In genomic region chr13:85386424-85386823, GRCh38 we compare ENCODE assay signal across 16 cellular contexts.
DNase-seq lines count a peak whose midpoint lies in the region; ATAC-seq, FAIRE-seq and TF ChIP-seq lines count a peak whose summit lies in the region.
"Had no signal": no experiment of that assay in that cellular context is flagged by ENCODE, and none has a peak within 500 bp of the region (broad histone marks: within the 10 kb centered on the region; RNA-seq: fewer than 3 reads in every experiment).

No MANE protein-coding gene starts in this region.

- H3K4ac ChIP-seq in H1 (replicated peaks; ENCODE audit: insufficient read length, low read depth, low read length), result no peak overlapping the region

- H3K27me3 ChIP-seq in cardiac muscle cell, result no peaks in the 10 kb centered on the region
- H3K27me3 ChIP-seq in right atrium auricular region, result no peaks in the 10 kb centered on the region
- H3K27me3 ChIP-seq in OCI-LY1 (ENCODE audit: insufficient read depth, low read length), result no peaks in the 10 kb centered on the region
- H3K27me3 ChIP-seq in H1 (replicated peaks in 1 of 4; ENCODE audit: control insufficient read depth in 3 of 4, extremely low read depth in 1 of 4, insufficient read depth in 3 of 4, low read length in 3 of 4), result no peaks in the 10 kb centered on the region
- H3K27me3 ChIP-seq: transverse colon had no signal

- no peak overlapping the region for H3K56ac ChIP-seq in H1 (replicated peaks; ENCODE audit: insufficient read length, low read depth, low read length)

- H3F3A ChIP-seq in OCI-LY1 (ENCODE audit: insufficient read depth, low read length), result no peaks in the 10 kb centered on the region

- no peak for TF ChIP-seq EP300 in H1 (IDR thresholded peaks at IDR 0.05; ENCODE audit: borderline replicate concordance in 1 of 2, low read depth in 2 of 2, low read length in 2 of 2)

- H2BK20ac ChIP-seq in H1 (ENCODE audit: low read length), result no peak overlapping the region

- peak overlapping the region; percentile 38 for H3K9ac ChIP-seq in OCI-LY1 (ENCODE audit: low read length)
- no peak overlapping the region for H3K9ac ChIP-seq in H1 (replicated peaks in 1 of 4; ENCODE audit: extremely low read depth in 1 of 4, low read depth in 3 of 4, low read length in 3 of 4)

- H3K36me3 ChIP-seq in cardiac muscle cell (no peaks in the 10 kb centered on the region), right atrium auricular region (no peaks in the 10 kb centered on the region), OCI-LY1 (ENCODE audit: insufficient read depth, low read length) (no peaks in the 10 kb centered on the region), H1 (ENCODE audit: control insufficient read depth in 2 of 4, insufficient read depth in 4 of 4, low read length in 3 of 4) (no peaks in the 10 kb centered on the region)
- H3K36me3 ChIP-seq: transverse colon had no signal

- FAIRE-seq in H1 (lab: Jason Lieb, UNC), result no peak
- FAIRE-seq: A204.1, GM12891 had no signal

- no peak overlapping the region for H2BK120ac ChIP-seq in H1 (replicated peaks; ENCODE audit: low read depth, low read length)

- H3K27ac ChIP-seq in cardiac muscle cell, result no peak overlapping the region
- H3K27ac ChIP-seq in right atrium auricular region, result no peak overlapping the region
- peak overlapping the region; percentile 89 for H3K27ac ChIP-seq in OCI-LY1 (ENCODE audit: low read depth, low read length, poor library complexity, severe bottlenecking)
- H3K27ac ChIP-seq in H1 (ENCODE audit: low read depth, low read length), result no peak overlapping the region
- no peak overlapping the region for H3K27ac ChIP-seq in substantia nigra (ENCODE audit: low read depth, low read length, poor library complexity, severe bottlenecking)
- H3K27ac ChIP-seq: transverse colon had no signal

- H4K91ac ChIP-seq in H1 (replicated peaks; ENCODE audit: insufficient read length, low read length), result no peak overlapping the region

- H3K14ac ChIP-seq in H1 (ENCODE audit: insufficient read length), result no peak overlapping the region

- no peaks in the 10 kb centered on the region for H3K9me2 ChIP-seq in OCI-LY1 (ENCODE audit: low read depth, low read length)

- no peak overlapping the region for H2AK5ac ChIP-seq in H1 (ENCODE audit: low read depth, low read length)

- TF ChIP-seq POLR2A in H1 (IDR thresholded peaks at IDR 0.05; ENCODE audit: control extremely low read depth in 1 of 2, low read depth in 2 of 2, low read length in 2 of 2), result no peak

- H2BK15ac ChIP-seq in H1 (ENCODE audit: low read length), result no peak overlapping the region

- no peak overlapping the region for H2BK12ac ChIP-seq in H1 (ENCODE audit: low read depth, low read length)

- H4K5ac ChIP-seq in H1 (ENCODE audit: insufficient read length, low read depth, low read length), result no peak overlapping the region

- H3K4me2 ChIP-seq in OCI-LY1 (ENCODE audit: low read length), result peak overlapping the region; percentile 52
- no peak overlapping the region for H3K4me2 ChIP-seq in H1 (ENCODE audit: insufficient read depth in 1 of 2, low read depth in 2 of 2, low read length in 2 of 2)

- DNase-seq in cardiac muscle cell (ENCODE audit: low read depth in 1 of 2, low spot score in 1 of 2) (peak; percentile 5 to 8), right atrium auricular region (ENCODE audit: low spot score) (no peak), H1 (ENCODE audit: low read depth in 1 of 2, low spot score in 2 of 2) (no peak), amniotic stem cell (lab: John Stamatoyannopoulos, UW) (no peak), substantia nigra (lab: John Stamatoyannopoulos, UW) (no peak)
- DNase-seq: activated CD4-positive, alpha-beta memory T cell treated with anti-CD3 and anti-CD28 coated beads for 36 hours; activated effector memory CD4-positive, alpha-beta T cell treated with Interleukin-2 at 50 U/mL for 16 hours; DND-41; head of caudate nucleus; left ventricle myocardium superior; transverse colon had no signal

- no peak overlapping the region for H3K4me3 ChIP-seq in cardiac muscle cell
- no peak overlapping the region for H3K4me3 ChIP-seq in right atrium auricular region
- H3K4me3 ChIP-seq in OCI-LY1 (ENCODE audit: low read depth, low read length, poor library complexity, severe bottlenecking), result peak overlapping the region; percentile 16
- no peak overlapping the region for H3K4me3 ChIP-seq in H1 (ENCODE audit: extremely low read depth in 1 of 4, insufficient read depth in 2 of 4, low read depth in 3 of 4, low read length in 4 of 4)
- H3K4me3 ChIP-seq: transverse colon had no signal

- no peaks in the 10 kb centered on the region for H3K79me1 ChIP-seq in H1 (ENCODE audit: low read depth, low read length)

- H2BK5ac ChIP-seq in H1 (ENCODE audit: low read depth, low read length), result no peak overlapping the region

- H3K18ac ChIP-seq in H1 (ENCODE audit: extremely low read depth, low read length), result no peak overlapping the region

- TF ChIP-seq CTCF in cardiac muscle cell (IDR thresholded peaks at IDR 0.05; ENCODE audit: low read depth, low read length) (no peak), right atrium auricular region (IDR thresholded peaks at IDR 0.05) (no peak), OCI-LY1 (IDR thresholded peaks at IDR 0.05; ENCODE audit: low read length) (no peak), H1 (IDR thresholded peaks at IDR 0.05; ENCODE audit: control extremely low read depth in 1 of 3, insufficient read depth in 1 of 3, low read depth in 1 of 3, low read length in 3 of 3) (no peak)

- H2AFZ ChIP-seq in OCI-LY1 (ENCODE audit: low read length), result 0 out of 2 replicates have a peak overlapping the region, but pooled peaks have one; percentile 9
- peak overlapping the region; percentile 63; the same call in 1 of the 2 replicates for H2AFZ ChIP-seq in H1 (ENCODE audit: low read length)

- H4K20me1 ChIP-seq in OCI-LY1 (ENCODE audit: insufficient read depth, low read length) (no peaks in the 10 kb centered on the region), H1 (replicated peaks in 1 of 2; ENCODE audit: control insufficient read depth in 1 of 2, insufficient read depth in 2 of 2, low read length in 2 of 2) (no peaks in the 10 kb centered on the region)

- no peak for ATAC-seq in HG03135 (IDR thresholded peaks at IDR 0.05; ENCODE audit: unreplicated experiment)
- no peak for ATAC-seq in HG02970 (IDR thresholded peaks at IDR 0.05; ENCODE audit: low FRiP score, unreplicated experiment)
- ATAC-seq: left ventricle myocardium superior had no signal

- WGBS in H1 (ENCODE audit: extremely low coverage in 1 of 2, insufficient coverage in 1 of 2, insufficient read length in 1 of 2, insufficient replicate concordance in 2 of 2, low coverage in 1 of 2, low lambda C conversion rate in 2 of 2, missing lambda C conversion rate in 1 of 2), 2 experiments, result 91% methylated on average over 3 of the region's 3 CpGs; no CpG with 5 or more reads in 1 of the 2 experiments

- H3K9me3 ChIP-seq in cardiac muscle cell (ENCODE audit: low read depth), result no peaks in the 10 kb centered on the region
- H3K9me3 ChIP-seq in right atrium auricular region, result no peaks in the 10 kb centered on the region
- H3K9me3 ChIP-seq in OCI-LY1 (ENCODE audit: low read length), result 0 out of 2 replicates have a peak, but pooled peaks cover 3% of the 10 kb centered on the region
- no peaks in the 10 kb centered on the region for H3K9me3 ChIP-seq in H1 (ENCODE audit: insufficient read depth in 2 of 2, low read depth in 1 of 2, low read length in 1 of 2)

- POLR2A ChIA-PET in H1 (lab: Charles Lee; ENCODE audit: partially characterized antibody), result no interaction called here

- H3K23ac ChIP-seq in H1 (ENCODE audit: insufficient read length), result no peak overlapping the region

- no peaks in the 10 kb centered on the region for H3K79me2 ChIP-seq in OCI-LY1 (ENCODE audit: insufficient read depth, low read length)
- no peaks in the 10 kb centered on the region for H3K79me2 ChIP-seq in H1 (ENCODE audit: control insufficient read depth in 1 of 2, insufficient read depth in 2 of 2, low read length in 2 of 2)

- no peak for TF ChIP-seq RAD21 in H1 (IDR thresholded peaks at IDR 0.05 in 1 of 2, conservative IDR thresholded peaks at IDR 0.05 in 1 of 2; ENCODE audit: low read depth in 2 of 2, low read length in 2 of 2)

- H4K8ac ChIP-seq in H1 (ENCODE audit: extremely low read depth, insufficient read depth, low read length), result no peak overlapping the region

- H3K4me1 ChIP-seq in cardiac muscle cell (ENCODE audit: low read depth), result no peaks in the 10 kb centered on the region
- H3K4me1 ChIP-seq in right atrium auricular region, result no peaks in the 10 kb centered on the region
- H3K4me1 ChIP-seq in OCI-LY1 (ENCODE audit: insufficient read depth, low read length, severe bottlenecking), result peaks cover 60% of the 10 kb centered on the region
- no peaks in the 10 kb centered on the region for H3K4me1 ChIP-seq in H1 (replicated peaks in 1 of 4; ENCODE audit: control insufficient read depth in 3 of 4, insufficient read depth in 4 of 4, low read length in 3 of 4)
- H3K4me1 ChIP-seq: transverse colon had no signal

- CTCF ChIA-PET in H1 (lab: Charles Lee; ENCODE audit: partially characterized antibody), result interaction anchor here (0.6 kb wide), 1 partner anchor 385 kb away, joined by 3 read pairs; no protein-coding TSS in a partner anchor

- no peaks in the 10 kb centered on the region for H3K23me2 ChIP-seq in H1 (ENCODE audit: low read depth, low read length)

TF ChIP-seq in H1, 55 proteins besides CTCF, POLR2A, EP300 and RAD21:
- no peak for TF ChIP-seq SRF (IDR thresholded peaks at IDR 0.05; ENCODE audit: low read depth, low read length)
- TF ChIP-seq FOSL1 (IDR thresholded peaks at IDR 0.05; ENCODE audit: insufficient read depth, low read depth, low read length), result no peak
- TF ChIP-seq TCF12 (IDR thresholded peaks at IDR 0.05; ENCODE audit: low read depth, low read length), result no peak
- TF ChIP-seq CEBPB (IDR thresholded peaks at IDR 0.05; ENCODE audit: low read depth, low read length), result no peak
- TF ChIP-seq NRF1 (IDR thresholded peaks at IDR 0.05; ENCODE audit: low read depth, low read length), result no peak

Comparison
In these comparisons a context has a peak if more than half of its experiments do, and no peak if none do; other contexts are left out.
1. DNase-seq: peak in cardiac muscle cell (2 of 2); none in right atrium auricular region (single experiment), H1 (0 of 2), amniotic stem cell (single experiment) and substantia nigra (0 of 49).